ENCODE assay signal across 9 cellular contexts in the genomic region with DNA sequence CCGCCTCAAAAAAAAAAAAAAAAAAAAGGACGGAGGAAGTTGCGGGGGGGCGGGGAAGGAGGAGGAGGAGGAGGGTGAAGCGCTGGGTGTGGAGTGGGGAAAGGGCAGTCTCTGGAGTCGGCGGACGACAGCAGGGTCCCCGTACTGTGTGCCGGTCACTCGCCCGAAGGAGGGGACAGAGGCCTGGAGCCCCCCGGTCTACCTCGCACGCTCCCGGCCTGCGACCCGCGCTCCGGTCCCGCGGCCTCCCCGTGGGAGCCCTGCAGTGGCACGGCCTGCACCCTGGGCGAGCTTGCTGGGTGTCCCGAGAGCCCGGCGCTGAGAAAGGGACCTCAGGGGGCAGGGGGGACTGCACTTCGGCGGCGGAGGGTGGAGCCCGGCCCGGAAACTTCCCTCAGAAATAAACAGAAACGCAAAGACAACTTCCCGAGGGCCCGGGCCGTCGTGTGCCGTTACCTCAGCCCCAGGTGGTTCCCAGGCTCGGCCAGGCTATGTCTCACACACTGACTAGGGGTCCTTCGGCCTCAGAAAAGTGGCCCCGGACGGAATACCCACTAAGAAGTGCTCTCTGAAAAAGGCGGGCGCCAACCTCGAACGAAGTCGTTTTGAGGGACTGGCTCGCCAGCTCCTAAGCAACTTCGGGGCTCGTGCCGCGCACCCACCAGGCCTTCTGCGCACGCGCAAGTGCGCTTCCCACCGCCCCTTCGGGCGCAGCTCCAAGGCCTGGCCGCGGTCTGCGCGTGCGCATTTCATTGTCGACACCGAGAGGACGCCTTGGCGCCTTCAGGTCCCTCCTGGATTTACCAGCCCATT. TPM values are rescaled to one million over a fixed set of nuclear protein-coding genes. Genes with fewer than 3 reads are reported as not detected.
DNase-seq lines count a peak whose midpoint lies in the region; ATAC-seq and TF ChIP-seq lines count a peak whose summit lies in the region.
"Had no signal": no experiment of that assay in that cellular context is flagged by ENCODE, and none has a peak within 500 bp of the region (broad histone marks: within the 10 kb centered on the region; RNA-seq: fewer than 3 reads in every experiment).

A gene with protein sequence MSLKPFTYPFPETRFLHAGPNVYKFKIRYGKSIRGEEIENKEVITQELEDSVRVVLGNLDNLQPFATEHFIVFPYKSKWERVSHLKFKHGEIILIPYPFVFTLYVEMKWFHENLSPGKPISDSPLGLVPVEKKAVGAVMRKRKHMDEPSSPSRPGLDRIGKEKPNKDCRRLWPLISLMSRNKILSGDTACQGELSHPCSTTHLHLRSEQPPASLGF (minus strand): TSS at position 688 of the 813 bp plus-strand sequence. CDS start 12,703 bp downstream, outside the sequence.

- TF ChIP-seq CTCF in AG10803 (conservative IDR thresholded peaks at IDR 0.05; ENCODE audit: low read length) = no peak
- no peak for TF ChIP-seq CTCF in PC-3 (conservative IDR thresholded peaks at IDR 0.05; ENCODE audit: low read depth, low read length)
- TF ChIP-seq CTCF in gastroesophageal sphincter (IDR thresholded peaks at IDR 0.05) = no peak

- H3K4me3 ChIP-seq in AG10803 (ENCODE audit: low read length) = peak within 1 kb of the TSS; percentile 47
- H3K4me3 ChIP-seq in PC-3 (ENCODE audit: low read length) = no peak within 1 kb of the TSS
- H3K4me3 ChIP-seq in gastroesophageal sphincter = peak within 1 kb of the TSS; percentile 19 to 40

- H3K9me3 ChIP-seq in PC-3 (ENCODE audit: low read length) (no peaks in the 10 kb centered on the region), gastroesophageal sphincter (no peaks in the 10 kb centered on the region)

- H2AFZ ChIP-seq in PC-3 (ENCODE audit: low read length) = 0 out of 2 replicates have a peak within 1 kb of the TSS, but pooled peaks have one; percentile 10

- ATAC-seq in PC-3 (no peak), gastroesophageal sphincter (peak; percentile 91)

- peak within 1 kb of the TSS; percentile 32 for H3K4me2 ChIP-seq in PC-3 (ENCODE audit: low read length)

- H3K27ac ChIP-seq in PC-3 (ENCODE audit: low read length) (peak within 1 kb of the TSS; percentile 44), gastroesophageal sphincter (peak within 1 kb of the TSS in 3 of 4 donors; percentile 3 to 15 (median 10))

- CTCF ChIA-PET in PC-3 (lab: Charles Lee) = no interaction called here

- H3K9me2 ChIP-seq in PC-3 (replicated peaks; ENCODE audit: low read length) = no peaks in the 10 kb centered on the region

- WGBS in gastroesophageal sphincter (ENCODE audit: low coverage in 1 of 2), 2 donors = 2 to 39% methylated on average over 10 to 25 of the region's 69 CpGs

- H3K36me3 ChIP-seq in PC-3 (ENCODE audit: low read depth, low read length) (no peaks in the 10 kb centered on the region), gastroesophageal sphincter (no peaks in the 10 kb centered on the region)

- TF ChIP-seq POLR2A in gastroesophageal sphincter (IDR thresholded peaks at IDR 0.05) = no peak

- DNase-seq in AG10803 (ENCODE audit: low read depth) (peak; percentile 43), PC-3 (peak; percentile 30), pons (ENCODE audit: low spot score) (peak; percentile 67), superior temporal gyrus (ENCODE audit: extremely low spot score) (peak; percentile 61), NCI-H1417 treated with DMSO at 0.1 percent for 48 hours (lab: John Stamatoyannopoulos, UW) (no peak), DMS153 (lab: John Stamatoyannopoulos, UW) (no peak)
- DNase-seq in activated naive CD4-positive, alpha-beta T cell treated with Interleukin-2 at 50 U/mL for 16 hours = peak; percentile 86

- POLR2A ChIA-PET in PC-3 (lab: Charles Lee; ENCODE audit: unreplicated experiment) = no interaction called here

- intact Hi-C loops in PC-3 (cut with micrococcal nuclease) = loop anchor here (5.0 kb wide), 1 partner anchor 54 kb away; a partner anchor contains a TSS

- TF ChIP-seq EP300 in gastroesophageal sphincter (IDR thresholded peaks at IDR 0.05) = no peak

- peaks cover 24% of the 10 kb centered on the region for H3K4me1 ChIP-seq in PC-3 (ENCODE audit: insufficient read depth, low read length)
- H3K4me1 ChIP-seq in gastroesophageal sphincter = peaks cover 0 to 15% (median 3%) of the 10 kb centered on the region in 3 donors

- BruUV-seq in PC-3 (replicated peaks; lab: Mats Ljungman, UMichigan) = no TSS peak

- H4K20me1 ChIP-seq in PC-3 (ENCODE audit: low read length) = no peaks in the 10 kb centered on the region

- H3K27me3 ChIP-seq in PC-3 (ENCODE audit: low read length) (no peaks in the 10 kb centered on the region), gastroesophageal sphincter (peaks cover 7% of the 10 kb centered on the region)

- no peak within 1 kb of the TSS for H3K9ac ChIP-seq in PC-3 (ENCODE audit: low read length)

- no peaks in the 10 kb centered on the region for H3K79me2 ChIP-seq in PC-3 (ENCODE audit: low read length)

- H3F3A ChIP-seq in PC-3 (ENCODE audit: low read length, unreplicated experiment) = peaks cover 9% of the 10 kb centered on the region

RNA-seq across cellular contexts. Expression of the gene that starts here (rescaled TPM):
- total RNA-seq in PC-3 (2014; rRNA removed) (not detected in 2 replicates), gastroesophageal sphincter (not detected)
- total RNA-seq: glomerular endothelial cell had no signal

Comparison
In these comparisons a context has a peak if more than half of its experiments do, and no peak if none do; other contexts are left out.
1. Peak in DNase-seq, H3K27ac ChIP-seq and H3K4me2 ChIP-seq in PC-3; RNA of the gene not detected or under 1 TPM.
2. Peak in ATAC-seq, H3K4me3 ChIP-seq and H3K27ac ChIP-seq in gastroesophageal sphincter; RNA of the gene not detected or under 1 TPM.
3. DNase-seq: peak in AG10803 (single experiment), activated naive CD4-positive, alpha-beta T cell treated with Interleukin-2 at 50 U/mL for 16 hours (single experiment), pons (single experiment) and superior temporal gyrus (single experiment); none in NCI-H1417 treated with DMSO at 0.1 percent for 48 hours (single experiment) and DMS153 (single experiment).